29 cellular contexts compared by ENCODE assay signal in genomic region chrX:125151146-125151545, GRCh38.
"Had no signal": no experiment of that assay in that cellular context is flagged by ENCODE, and none has a peak within 500 bp of the region (broad histone marks: within the 10 kb centered on the region; RNA-seq: fewer than 3 reads in every experiment).

No MANE protein-coding gene starts in this region.

- H3K36me3 ChIP-seq: stomach, suprapubic skin, thoracic aorta, thyroid gland, tibial artery, tibial nerve, transverse colon, upper lobe of left lung, upper lobe of right lung, uterus, vagina had no signal

- H3K9me3 ChIP-seq: stomach, suprapubic skin, testis, thoracic aorta, thyroid gland, tibial artery, tibial nerve, transverse colon, upper lobe of left lung, upper lobe of right lung, uterus, vagina had no signal

- H3K4me3 Mint-ChIP-seq: stimulated activated effector memory CD8-positive, alpha-beta T cell treated with anti-CD3 and anti-CD28 coated beads, Interleukin-12 subunit alpha, Interleukin-12 subunit beta, amount 100 ng/mL, for 72 hours; stimulated activated memory B cell treated with anti-CD40 and anti-IgM and Interleukin-4, amounts not matched to agents 10 μg/mL and 1 μg/mL and 100 μg/mL, for 72 hours; stimulated activated naive B cell treated with anti-CD40 and anti-IgM and Interleukin-4, amounts not matched to agents 10 μg/mL and 1 μg/mL and 100 μg/mL, for 72 hours; stimulated activated naive CD8-positive, alpha-beta T cell treated with anti-CD3 and anti-CD28 coated beads, Interleukin-15, amount 100 ng/mL, for 72 hours; stimulated activated naive CD8-positive, alpha-beta T cell treated with anti-CD3 and anti-CD28 coated beads, Interleukin-15, Interleukin-2, amounts not matched to agents 100 ng/mL and 50 ng/mL, for 24 hours; type B pancreatic cell had no signal

- H3K27me3 ChIP-seq: stomach, suprapubic skin, testis, thyroid gland, tibial artery, tibial nerve, transverse colon, upper lobe of left lung, upper lobe of right lung, vagina had no signal

- H3K27ac Mint-ChIP-seq: stimulated activated effector memory CD8-positive, alpha-beta T cell treated with anti-CD3 and anti-CD28 coated beads, Interleukin-12 subunit alpha, Interleukin-12 subunit beta, amount 100 ng/mL, for 72 hours; stimulated activated memory B cell treated with anti-CD40 and anti-IgM and Interleukin-4, amounts not matched to agents 10 μg/mL and 1 μg/mL and 100 μg/mL, for 72 hours; stimulated activated naive B cell treated with anti-CD40 and anti-IgM and Interleukin-4, amounts not matched to agents 10 μg/mL and 1 μg/mL and 100 μg/mL, for 72 hours; stimulated activated naive CD8-positive, alpha-beta T cell treated with anti-CD3 and anti-CD28 coated beads, Interleukin-15, amount 100 ng/mL, for 72 hours; stimulated activated naive CD8-positive, alpha-beta T cell treated with anti-CD3 and anti-CD28 coated beads, Interleukin-15, Interleukin-2, amounts not matched to agents 100 ng/mL and 50 ng/mL, for 24 hours; type B pancreatic cell had no signal

- H3K4me3 ChIP-seq: stomach, suprapubic skin, testis, thoracic aorta, thyroid gland, tibial artery, tibial nerve, transverse colon, upper lobe of left lung, upper lobe of right lung, uterus, vagina had no signal

- H3K4me1 ChIP-seq: stomach, suprapubic skin, testis, thyroid gland, tibial artery, tibial nerve, transverse colon, upper lobe of left lung, upper lobe of right lung, uterus, vagina had no signal

- H3K27ac ChIP-seq: stomach, suprapubic skin, testis, thoracic aorta, thyroid gland, tibial artery, tibial nerve, transverse colon, upper lobe of left lung, upper lobe of right lung, uterus, vagina had no signal

- ATAC-seq: stimulated activated effector memory CD8-positive, alpha-beta T cell treated with anti-CD3 and anti-CD28 coated beads, Interleukin-12 subunit alpha, Interleukin-12 subunit beta, amount 100 ng/mL, for 72 hours; stimulated activated memory B cell treated with anti-CD40 and anti-IgM and Interleukin-4, amounts not matched to agents 10 μg/mL and 1 μg/mL and 100 μg/mL, for 72 hours; stimulated activated naive B cell treated with anti-CD40 and anti-IgM and Interleukin-4, amounts not matched to agents 10 μg/mL and 1 μg/mL and 100 μg/mL, for 72 hours; stimulated activated naive CD8-positive, alpha-beta T cell treated with anti-CD3 and anti-CD28 coated beads, Interleukin-15, amount 100 ng/mL, for 72 hours; stimulated activated naive CD8-positive, alpha-beta T cell treated with anti-CD3 and anti-CD28 coated beads, Interleukin-15, Interleukin-2, amounts not matched to agents 100 U/mL and 50 U/mL, for 24 hours; upper lobe of right lung had no signal

- H3K36me3 Mint-ChIP-seq: stimulated activated effector memory CD8-positive, alpha-beta T cell treated with anti-CD3 and anti-CD28 coated beads, Interleukin-12 subunit alpha, Interleukin-12 subunit beta, amount 100 ng/mL, for 72 hours; stimulated activated memory B cell treated with anti-CD40 and anti-IgM and Interleukin-4, amounts not matched to agents 10 μg/mL and 1 μg/mL and 100 μg/mL, for 72 hours; stimulated activated naive B cell treated with anti-CD40 and anti-IgM and Interleukin-4, amounts not matched to agents 10 μg/mL and 1 μg/mL and 100 μg/mL, for 72 hours; type B pancreatic cell had no signal

- DNase-seq: stimulated activated CD4-positive, alpha-beta T cell treated with anti-CD3 and anti-CD28 coated beads, Interleukin-2, amount 100 ng/mL, for 48 hours; stimulated activated CD4-positive, alpha-beta T cell treated with anti-CD3 and anti-CD28 coated beads, Interleukin-4, amount 100 ng/mL, for 1 hour; stimulated activated CD4-positive, alpha-beta T cell treated with anti-CD3 and anti-CD28 coated beads, Interleukin-4, amount 100 ng/mL, for 24 hours; stimulated activated CD4-positive, alpha-beta T cell treated with anti-CD3 and anti-CD28 coated beads, Interleukin-4, amount 100 ng/mL, for 4 hours; stimulated activated CD8-positive, alpha-beta memory T cell treated with anti-CD3 and anti-CD28 coated beads, Interleukin-4, amount 100 ng/mL, for 48 hours; stimulated activated naive B cell treated with anti-CD40 and anti-IgM and Interleukin-4, amounts not matched to agents 10 μg/mL and 1 μg/mL and 100 μg/mL, for 72 hours; stimulated activated naive CD4-positive, alpha-beta T cell; stimulated activated naive CD4-positive, alpha-beta T cell treated with Interleukin-2 at 50 U/mL for 16 hours; stimulated activated naive CD8-positive, alpha-beta T cell treated with anti-CD3 and anti-CD28 coated beads, Interleukin-15, amount 100 ng/mL, for 72 hours; stimulated activated naive CD8-positive, alpha-beta T cell treated with anti-CD3 and anti-CD28 coated beads, Interleukin-15, Interleukin-2, amounts not matched to agents 100 U/mL and 50 U/mL, for 24 hours; stomach; substantia nigra; testis; thyroid gland; tibial artery; transverse colon; trophoblast cell; upper lobe of left lung; upper lobe of right lung; uterus had no signal

- H3K27me3 Mint-ChIP-seq: stimulated activated memory B cell treated with anti-CD40 and anti-IgM and Interleukin-4, amounts not matched to agents 10 μg/mL and 1 μg/mL and 100 μg/mL, for 72 hours; stimulated activated naive B cell treated with anti-CD40 and anti-IgM and Interleukin-4, amounts not matched to agents 10 μg/mL and 1 μg/mL and 100 μg/mL, for 72 hours; stimulated activated naive CD8-positive, alpha-beta T cell treated with anti-CD3 and anti-CD28 coated beads, Interleukin-15, amount 100 ng/mL, for 72 hours; stimulated activated naive CD8-positive, alpha-beta T cell treated with anti-CD3 and anti-CD28 coated beads, Interleukin-15, Interleukin-2, amounts not matched to agents 100 ng/mL and 50 ng/mL, for 24 hours; type B pancreatic cell had no signal

- H3K4me1 Mint-ChIP-seq: stimulated activated effector memory CD8-positive, alpha-beta T cell treated with anti-CD3 and anti-CD28 coated beads, Interleukin-12 subunit alpha, Interleukin-12 subunit beta, amount 100 ng/mL, for 72 hours; stimulated activated memory B cell treated with anti-CD40 and anti-IgM and Interleukin-4, amounts not matched to agents 10 μg/mL and 1 μg/mL and 100 μg/mL, for 72 hours; stimulated activated naive B cell treated with anti-CD40 and anti-IgM and Interleukin-4, amounts not matched to agents 10 μg/mL and 1 μg/mL and 100 μg/mL, for 72 hours; stimulated activated naive CD8-positive, alpha-beta T cell treated with anti-CD3 and anti-CD28 coated beads, Interleukin-15, amount 100 ng/mL, for 72 hours had no signal

- H3K9me3 Mint-ChIP-seq: stimulated activated effector memory CD8-positive, alpha-beta T cell treated with anti-CD3 and anti-CD28 coated beads, Interleukin-12 subunit alpha, Interleukin-12 subunit beta, amount 100 ng/mL, for 72 hours; stimulated activated memory B cell treated with anti-CD40 and anti-IgM and Interleukin-4, amounts not matched to agents 10 μg/mL and 1 μg/mL and 100 μg/mL, for 72 hours; stimulated activated naive B cell treated with anti-CD40 and anti-IgM and Interleukin-4, amounts not matched to agents 10 μg/mL and 1 μg/mL and 100 μg/mL, for 72 hours; stimulated activated naive CD8-positive, alpha-beta T cell treated with anti-CD3 and anti-CD28 coated beads, Interleukin-15, amount 100 ng/mL, for 72 hours; stimulated activated naive CD8-positive, alpha-beta T cell treated with anti-CD3 and anti-CD28 coated beads, Interleukin-15, Interleukin-2, amounts not matched to agents 100 ng/mL and 50 ng/mL, for 24 hours; type B pancreatic cell had no signal

- FAIRE-seq: urothelium cell line had no signal
